In the genomic region with DNA sequence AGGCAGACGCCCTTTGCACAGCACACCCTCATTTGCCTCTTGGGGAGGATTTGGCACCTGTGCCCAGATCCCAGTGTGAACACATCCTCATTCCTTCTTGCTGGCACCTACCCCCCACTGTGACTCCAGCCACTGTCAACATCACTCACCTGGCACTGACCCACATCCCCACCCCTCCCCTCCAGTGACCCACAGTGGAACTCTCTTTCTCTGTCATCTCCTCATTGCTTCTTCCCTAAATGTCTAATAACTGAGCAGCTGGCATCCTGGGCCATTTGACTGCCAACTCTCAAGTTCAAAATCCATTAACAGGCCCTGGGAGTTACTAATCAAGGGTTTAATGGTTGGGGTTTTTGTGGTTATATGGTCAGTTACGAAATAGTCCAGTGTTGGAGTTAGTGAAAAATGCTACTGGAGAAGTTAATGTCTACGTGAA, we compare ENCODE assay signal across 12 cellular contexts. TPM values are rescaled to one million over a fixed set of nuclear protein-coding genes. Genes with fewer than 3 reads are reported as not detected.
DNase-seq lines count a peak whose midpoint lies in the region; ATAC-seq, FAIRE-seq and TF ChIP-seq lines count a peak whose summit lies in the region.
"Had no signal": no experiment of that assay in that cellular context is flagged by ENCODE, and none has a peak within 500 bp of the region (broad histone marks: within the 10 kb centered on the region; RNA-seq: fewer than 3 reads in every experiment).

No MANE protein-coding gene starts in this region.

- FAIRE-seq in H54 (lab: Jason Lieb, UNC): no peak
- FAIRE-seq: frontal cortex had no signal

- POLR2A ChIA-PET in Panc1 (lab: Charles Lee): no interaction called here
- POLR2A ChIA-PET in OCI-LY7 (lab: Charles Lee): no interaction called here

- CTCF ChIA-PET in Panc1 (lab: Charles Lee): interaction anchor here (0.6 kb wide), 1 partner anchor 15 kb away, joined by 3 read pairs; no protein-coding TSS in a partner anchor
- CTCF ChIA-PET in OCI-LY7 (lab: Charles Lee; ENCODE audit: unreplicated experiment): no interaction called here

- no peaks in the 10 kb centered on the region for H4K20me1 ChIP-seq in OCI-LY7 (ENCODE audit: insufficient read depth, low read length)

- no peaks in the 10 kb centered on the region for H3K79me2 ChIP-seq in OCI-LY7 (ENCODE audit: insufficient read depth, low read depth, low read length)

- H3K27me3 ChIP-seq in Panc1 (ENCODE audit: control insufficient read depth, insufficient read depth, low read length) (no peaks in the 10 kb centered on the region), sigmoid colon (no peaks in the 10 kb centered on the region)

- H3K4me2 ChIP-seq in OCI-LY7 (ENCODE audit: low read length): no peak overlapping the region

- no peak for TF ChIP-seq POLR2A in H54 (IDR thresholded peaks at IDR 0.05; ENCODE audit: low read depth, low read length)
- no peak for TF ChIP-seq POLR2A in sigmoid colon (IDR thresholded peaks at IDR 0.05)

- 70 to 82% methylated on average over 3 of the region's 3 CpGs for WGBS in sigmoid colon, 2 donors

- no peak for TF ChIP-seq EP300 in sigmoid colon (IDR thresholded peaks at IDR 0.05)

- intact Hi-C loops in Panc1 (cut with micrococcal nuclease; ENCODE audit: unreplicated experiment) (no loop called here), sigmoid colon (cut with DNase I) (no loop called here), OCI-LY7 (cut with micrococcal nuclease; ENCODE audit: unreplicated experiment) (no loop called here)

- H3K9me3 Mint-ChIP-seq in stimulated activated effector memory CD8-positive, alpha-beta T cell treated with anti-CD3 and anti-CD28 coated beads, Interleukin-12 subunit alpha, Interleukin-12 subunit beta, amount 100 ng/mL, for 72 hours: no peaks in the 10 kb centered on the region

- H3K9me3 ChIP-seq in Panc1 (ENCODE audit: control insufficient read depth, insufficient read depth, low read depth, low read length) (no peaks in the 10 kb centered on the region), sigmoid colon (no peaks in the 10 kb centered on the region), OCI-LY7 (ENCODE audit: low read length) (no peaks in the 10 kb centered on the region)

- H3K36me3 Mint-ChIP-seq in stimulated activated effector memory CD8-positive, alpha-beta T cell treated with anti-CD3 and anti-CD28 coated beads, Interleukin-12 subunit alpha, Interleukin-12 subunit beta, amount 100 ng/mL, for 72 hours: peaks cover 95% of the 10 kb centered on the region

- no peak overlapping the region for H2AFZ ChIP-seq in OCI-LY7 (ENCODE audit: low read length)

- TF ChIP-seq CTCF in Panc1 (IDR thresholded peaks at IDR 0.05): no peak
- TF ChIP-seq CTCF in sigmoid colon (IDR thresholded peaks at IDR 0.05): no peak
- no peak for TF ChIP-seq CTCF in OCI-LY7 (conservative IDR thresholded peaks at IDR 0.05; ENCODE audit: low read length)

- in situ Hi-C loops in Panc1 (cut with HindIII; ENCODE audit: low pct_unique_long_range_greater_than_20kb, low sequenced_read_pairs): no loop called here

- H3K4me1 ChIP-seq in Panc1 (ENCODE audit: control insufficient read depth, insufficient read depth, low read length) (no peaks in the 10 kb centered on the region), sigmoid colon (no peaks in the 10 kb centered on the region), OCI-LY7 (ENCODE audit: insufficient read depth, low read length, poor library complexity, severe bottlenecking) (no peaks in the 10 kb centered on the region)

- H3K27ac ChIP-seq in Panc1 (ENCODE audit: low read length) (no peak overlapping the region), sigmoid colon (no peak overlapping the region), OCI-LY7 (ENCODE audit: low read depth, low read length, poor library complexity, severe bottlenecking) (no peak overlapping the region)
- H3K27ac ChIP-seq: VCaP had no signal

- H3K36me3 ChIP-seq in Panc1 (ENCODE audit: control insufficient read depth, insufficient read depth, low read length): no peaks in the 10 kb centered on the region
- H3K36me3 ChIP-seq in sigmoid colon: peaks cover 5 to 56% (median 19%) of the 10 kb centered on the region in 4 donors
- H3K36me3 ChIP-seq in OCI-LY7 (ENCODE audit: insufficient read depth, low read length): peaks cover 69% of the 10 kb centered on the region

- H3K27ac Mint-ChIP-seq in stimulated activated effector memory CD8-positive, alpha-beta T cell treated with anti-CD3 and anti-CD28 coated beads, Interleukin-12 subunit alpha, Interleukin-12 subunit beta, amount 100 ng/mL, for 72 hours: no peak overlapping the region

- H3K4me3 ChIP-seq in Panc1 (ENCODE audit: low read depth in 2 of 2, low read length in 2 of 2) (no peak overlapping the region), sigmoid colon (no peak overlapping the region), OCI-LY7 (ENCODE audit: low read depth, low read length, poor library complexity, severe bottlenecking) (no peak overlapping the region)

- peak; percentile 84 to 90 for DNase-seq in AML-193 (lab: John Stamatoyannopoulos, UW)
- peak; percentile 15 for DNase-seq in H54 (ENCODE audit: insufficient read length, low spot score)
- DNase-seq in Panc1 (ENCODE audit: low read depth, low spot score): no peak
- DNase-seq in iris pigment epithelial cell (ENCODE audit: low read depth): peak; percentile 65
- DNase-seq in sigmoid colon: no peak
- DNase-seq in OCI-LY7 (ENCODE audit: low spot score): no peak
- DNase-seq in stimulated activated effector memory CD8-positive, alpha-beta T cell treated with anti-CD3 and anti-CD28 coated beads, Interleukin-12 subunit alpha, Interleukin-12 subunit beta, amount 100 ng/mL, for 72 hours (ENCODE audit: low spot score in 2 of 2): no peak
- DNase-seq: NCI-H1930; stimulated activated CD4-positive, alpha-beta T cell treated with anti-CD3 and anti-CD28 coated beads, Interleukin-4, amount 100 ng/mL, for 4 hours had no signal

- ATAC-seq in Panc1 (0 out of 2 replicates have a peak, but pooled peaks have one; percentile 25), HG03378 (IDR thresholded peaks at IDR 0.05; ENCODE audit: unreplicated experiment) (no peak)
- ATAC-seq in stimulated activated effector memory CD8-positive, alpha-beta T cell treated with anti-CD3 and anti-CD28 coated beads, Interleukin-12 subunit alpha, Interleukin-12 subunit beta, amount 100 ng/mL, for 72 hours: no peak

- peaks cover 20% of the 10 kb centered on the region for H3K4me1 Mint-ChIP-seq in stimulated activated effector memory CD8-positive, alpha-beta T cell treated with anti-CD3 and anti-CD28 coated beads, Interleukin-12 subunit alpha, Interleukin-12 subunit beta, amount 100 ng/mL, for 72 hours

- no peak overlapping the region for H3K4me3 Mint-ChIP-seq in stimulated activated effector memory CD8-positive, alpha-beta T cell treated with anti-CD3 and anti-CD28 coated beads, Interleukin-12 subunit alpha, Interleukin-12 subunit beta, amount 100 ng/mL, for 72 hours

- BruUV-seq in Panc1 (replicated peaks; lab: Mats Ljungman, UMichigan): no TSS peak
- no TSS peak for BruUV-seq in OCI-LY7 (replicated peaks; lab: Mats Ljungman, UMichigan)

- no peaks in the 10 kb centered on the region for H3K9me2 ChIP-seq in OCI-LY7 (ENCODE audit: insufficient read depth, low read length)

RNA-seq across cellular contexts. Expression of gene SNAPC5, which starts 14.4 kb away (rescaled TPM):
- total RNA-seq in Panc1 (2021; ENCODE audit: unreplicated experiment): 36.4 TPM
- 56.4 TPM for polyA plus RNA-seq in Panc1 (2012; ENCODE audit: insufficient read length)
- total RNA-seq in sigmoid colon: 10 to 100 TPM; 16.6 to 65.5 (median 53.3) TPM
- 10 to 100 TPM; 28.5 to 38.6 (median 30.0) TPM for polyA plus RNA-seq in sigmoid colon
- 30.7 and 32.6 TPM in 2 replicates for total RNA-seq in OCI-LY7 (2014; rRNA removed; shearing (Covaris generic))
- 25.7 and 26.5 TPM in 2 replicates for total RNA-seq in OCI-LY7 (2022)

RNA-seq across cellular contexts. Expression of gene RPL4, which starts 21.5 kb away (rescaled TPM):
- 2,268 TPM for total RNA-seq in Panc1 (2021; ENCODE audit: unreplicated experiment)
- 2,456 TPM for polyA plus RNA-seq in Panc1 (2012; ENCODE audit: insufficient read length)
- 1,000 to 10,000 TPM; 2,778 to 9,223 (median 4,574) TPM for total RNA-seq in sigmoid colon
- 1,000 to 10,000 TPM; 1,665 to 3,282 (median 2,730) TPM for polyA plus RNA-seq in sigmoid colon
- 5,185 and 5,381 TPM in 2 replicates for total RNA-seq in OCI-LY7 (2014; rRNA removed; shearing (Covaris generic))
- total RNA-seq in OCI-LY7 (2022): 4,316 and 4,489 TPM in 2 replicates

RNA-seq across cellular contexts. Expression of gene ZWILCH, which starts 22.0 kb away (rescaled TPM):
- 39.9 TPM for total RNA-seq in Panc1 (2021; ENCODE audit: unreplicated experiment)
- 10.3 TPM for polyA plus RNA-seq in Panc1 (2012; ENCODE audit: insufficient read length)
- total RNA-seq in sigmoid colon: 1 to 10 TPM; 3.1 to 8.2 (median 3.6) TPM
- 1 to 10 TPM; 5.8 to 9.3 (median 6.0) TPM for polyA plus RNA-seq in sigmoid colon
- 36.9 and 37.4 TPM in 2 replicates for total RNA-seq in OCI-LY7 (2014; rRNA removed; shearing (Covaris generic))
- total RNA-seq in OCI-LY7 (2022): 49.0 and 50.2 TPM in 2 replicates

Comparison
In these comparisons a context has a peak if more than half of its experiments do, and no peak if none do; other contexts are left out.
1. DNase-seq: peak in AML-193 (2 of 2), H54 (single experiment) and iris pigment epithelial cell (single experiment); none in Panc1 (single experiment), sigmoid colon (single experiment), OCI-LY7 (single experiment) and stimulated activated effector memory CD8-positive, alpha-beta T cell treated with anti-CD3 and anti-CD28 coated beads, Interleukin-12 subunit alpha, Interleukin-12 subunit beta, amount 100 ng/mL, for 72 hours (0 of 2).